23 cellular contexts compared by ENCODE assay signal in the genomic region with DNA sequence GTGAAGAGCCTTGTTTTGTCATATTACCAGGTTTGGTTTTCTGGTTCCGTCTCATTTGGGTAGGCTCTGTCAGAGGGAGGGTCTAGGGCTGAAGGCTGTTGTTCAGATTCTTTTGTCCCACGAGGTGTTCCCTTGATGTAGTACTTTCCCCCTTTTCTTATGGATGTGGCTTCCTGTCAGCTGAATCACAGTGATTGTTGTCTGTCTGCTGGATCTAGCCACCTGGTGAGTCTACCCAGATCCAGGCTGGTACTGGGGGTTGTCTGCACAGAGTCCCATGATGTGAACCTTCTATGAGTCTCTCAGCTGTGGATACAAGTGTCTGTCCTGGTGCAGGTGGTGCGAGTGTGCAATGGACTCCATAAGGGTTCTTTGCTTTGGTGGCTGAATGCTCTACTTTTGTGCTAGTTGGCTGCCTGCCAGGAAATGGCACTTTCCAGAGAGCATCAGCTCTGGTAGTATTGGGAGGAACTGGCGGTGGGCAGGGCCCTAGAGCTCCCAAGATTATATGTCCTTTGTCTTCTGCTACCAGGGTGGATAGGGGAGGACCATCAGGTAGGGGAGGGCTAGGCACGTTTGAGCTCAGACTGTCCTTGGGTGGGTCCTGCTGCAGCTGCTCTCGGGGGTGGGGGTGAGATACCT.
A peak's percentile ranks its signal among the peaks of the same experiment; 100 is the strongest.
DNase-seq lines count a peak whose midpoint lies in the region; ATAC-seq, FAIRE-seq and TF ChIP-seq lines count a peak whose summit lies in the region.
"Had no signal": no experiment of that assay in that cellular context is flagged by ENCODE, and none has a peak within 500 bp of the region (broad histone marks: within the 10 kb centered on the region; RNA-seq: fewer than 3 reads in every experiment).

No MANE protein-coding gene starts in this region.

- WGBS in HepG2 (ENCODE audit: low lambda C conversion rate): 3% methylated on average over 3 of the region's 6 CpGs
- 47% methylated on average over 3 of the region's 6 CpGs for WGBS in right lobe of liver (ENCODE audit: insufficient coverage, low coverage, low lambda C conversion rate, missing lambda C conversion rate)
- WGBS in heart left ventricle, 4 donors: 49 to 54% (median 51%) methylated on average over 6 of the region's 6 CpGs
- 70 to 72% methylated on average over 5 to 6 of the region's 6 CpGs for WGBS in thyroid gland, 2 donors

- H3K27ac ChIP-seq in HepG2 (ENCODE audit: extremely low read length, insufficient read depth, low read length) (no peak overlapping the region), right lobe of liver (no peak overlapping the region), heart left ventricle (peak overlapping the region in 8 of 12 donors; percentile 20 to 54 (median 32)), thyroid gland (no peak overlapping the region)
- H3K27ac ChIP-seq: parathyroid adenoma, transverse colon had no signal

- H3K79me2 ChIP-seq in HepG2 (ENCODE audit: insufficient read depth, low read length): no peaks in the 10 kb centered on the region
- H3K79me2 ChIP-seq: parathyroid adenoma had no signal

- POLR2A ChIA-PET in HepG2 (lab: Yijun Ruan, JAX): no interaction called here

- FAIRE-seq in HepG2 (lab: Jason Lieb, UNC): no peak
- FAIRE-seq: colon, GM18507, kidney had no signal

- no peak overlapping the region for H3K4me2 ChIP-seq in HepG2 (ENCODE audit: low read depth, low read length)

- TF ChIP-seq EP300 in HepG2 (IDR thresholded peaks at IDR 0.05; ENCODE audit: low read depth in 2 of 2, low read length in 2 of 2) (no peak), HepG2 (CRISPR knock-in tag; IDR thresholded peaks at IDR 0.05; ENCODE audit: borderline replicate concordance) (no peak)

- no peaks in the 10 kb centered on the region for H3K36me3 ChIP-seq in HepG2 (replicated peaks in 1 of 2; ENCODE audit: control insufficient read depth in 1 of 2, insufficient read depth in 2 of 2, low read length in 2 of 2)
- H3K36me3 ChIP-seq in right lobe of liver: no peaks in the 10 kb centered on the region
- H3K36me3 ChIP-seq in heart left ventricle: peaks cover 0 to 1% (median 0%) of the 10 kb centered on the region in 9 donors
- no peaks in the 10 kb centered on the region for H3K36me3 ChIP-seq in thyroid gland
- H3K36me3 ChIP-seq: transverse colon had no signal

- H3K27me3 Mint-ChIP-seq in T-helper 17 cell: peaks cover 5% of the 10 kb centered on the region

- H3K9ac ChIP-seq in HepG2 (ENCODE audit: insufficient read depth, low read depth, low read length): no peak overlapping the region
- H3K9ac ChIP-seq: parathyroid adenoma had no signal

- H3K27me3 ChIP-seq in HepG2 (ENCODE audit: control insufficient read depth in 1 of 2, insufficient read depth in 2 of 2, low read length in 2 of 2) (no peaks in the 10 kb centered on the region), right lobe of liver (no peaks in the 10 kb centered on the region), heart left ventricle (no peaks in the 10 kb centered on the region), thyroid gland (no peaks in the 10 kb centered on the region)
- H3K27me3 ChIP-seq: transverse colon had no signal

- no peak overlapping the region for H3K27ac Mint-ChIP-seq in T-helper 17 cell
- H3K27ac Mint-ChIP-seq: activated naive CD8-positive, alpha-beta T cell; naive thymus-derived CD8-positive, alpha-beta T cell; stimulated activated naive CD8-positive, alpha-beta T cell treated with anti-CD3 and anti-CD28 coated beads, Interleukin-15, Interleukin-2, amounts not matched to agents 100 ng/mL and 50 ng/mL, for 24 hours had no signal

- TF ChIP-seq POLR2A in HepG2 (IDR thresholded peaks at IDR 0.05; ENCODE audit: insufficient read depth in 1 of 2, low read depth in 2 of 2, low read length in 2 of 2) (no peak), right lobe of liver (IDR thresholded peaks at IDR 0.05) (no peak), heart left ventricle (IDR thresholded peaks at IDR 0.05) (no peak), thyroid gland (IDR thresholded peaks at IDR 0.05) (no peak)

- H3K4me3 Mint-ChIP-seq in T-helper 17 cell: no peak overlapping the region
- H3K4me3 Mint-ChIP-seq: activated naive CD8-positive, alpha-beta T cell; CD4-positive, alpha-beta memory T cell; naive thymus-derived CD8-positive, alpha-beta T cell; stimulated activated naive CD8-positive, alpha-beta T cell treated with anti-CD3 and anti-CD28 coated beads, Interleukin-15, Interleukin-2, amounts not matched to agents 100 ng/mL and 50 ng/mL, for 24 hours had no signal

- CTCF ChIA-PET in HepG2 (lab: Yijun Ruan, JAX; ENCODE audit: low intra/inter-chr PET ratio, low total read pairs): no interaction called here

- no peak overlapping the region for H2AFZ ChIP-seq in HepG2 (ENCODE audit: low read length)
- H2AFZ ChIP-seq: parathyroid adenoma had no signal

- no peaks in the 10 kb centered on the region for H3K36me3 Mint-ChIP-seq in T-helper 17 cell (ENCODE audit: low read depth)
- H3K36me3 Mint-ChIP-seq: activated naive CD8-positive, alpha-beta T cell; CD4-positive, alpha-beta memory T cell; naive thymus-derived CD8-positive, alpha-beta T cell had no signal

- no peak for TF ChIP-seq CTCF in HepG2 (CRISPR knock-in tag; IDR thresholded peaks at IDR 0.05)
- TF ChIP-seq CTCF in right lobe of liver (IDR thresholded peaks at IDR 0.05): no peak
- no peak for TF ChIP-seq CTCF in heart left ventricle (IDR thresholded peaks at IDR 0.05)
- no peak for TF ChIP-seq CTCF in thyroid gland (IDR thresholded peaks at IDR 0.05)

- intact Hi-C loops in HepG2 (cut with micrococcal nuclease; ENCODE audit: unreplicated experiment): no loop called here
- intact Hi-C loops in right lobe of liver (cut with DNase I): no loop called here
- intact Hi-C loops in heart left ventricle (cut with DNase I): no loop called here
- intact Hi-C loops in thyroid gland (cut with DNase I): no loop called here

- no peaks in the 10 kb centered on the region for H3K4me1 ChIP-seq in HepG2 (ENCODE audit: insufficient read depth, low read length)
- no peaks in the 10 kb centered on the region for H3K4me1 ChIP-seq in right lobe of liver
- H3K4me1 ChIP-seq in heart left ventricle: peaks cover 0 to 46% (median 8%) of the 10 kb centered on the region in 12 donors
- peaks cover 0 to 6% of the 10 kb centered on the region in 2 donors for H3K4me1 ChIP-seq in thyroid gland
- H3K4me1 ChIP-seq: parathyroid adenoma, transverse colon had no signal

- H3K9me3 ChIP-seq in HepG2 (ENCODE audit: low read length) (no peaks in the 10 kb centered on the region), right lobe of liver (no peaks in the 10 kb centered on the region), heart left ventricle (no peaks in the 10 kb centered on the region), thyroid gland (no peaks in the 10 kb centered on the region), T-helper 17 cell (ENCODE audit: control insufficient read depth, low read length, poor library complexity, severe bottlenecking) (no peaks in the 10 kb centered on the region)
- H3K9me3 ChIP-seq: transverse colon had no signal

- H4K20me1 ChIP-seq in HepG2 (ENCODE audit: insufficient read depth, low read length): no peaks in the 10 kb centered on the region

- DNase-seq in HepG2 (ENCODE audit: low spot score) (no peak), right lobe of liver (no peak), NCI-H510A (lab: John Stamatoyannopoulos, UW) (peak; percentile 57), heart left ventricle (peak in 3 of 5 donors; percentile 24 to 58 (median 49)), thyroid gland (peak; percentile 41 to 44), T-helper 17 cell (no peak), NCI-H1417 treated with DMSO at 0.1 percent for 48 hours (lab: John Stamatoyannopoulos, UW) (no peak)
- DNase-seq: activated CD8-positive, alpha-beta memory T cell treated with anti-CD3 and anti-CD28 coated beads for 24 hours; activated T-cell treated with anti-CD3 and anti-CD28 coated beads, Interleukin-2, amount 50 U/mL, for 48 hours; CD4-positive, alpha-beta memory T cell; kidney; naive thymus-derived CD8-positive, alpha-beta T cell; NCI-H1436 treated with DMSO at 0.1 percent for 48 hours; NCI-H2227 treated with DMSO at 0.1 percent for 48 hours; OCI-M1; T-helper 2 cell; transverse colon had no signal

- no peak for TF ChIP-seq RAD21 in HepG2 (CRISPR knock-in tag; IDR thresholded peaks at IDR 0.05)

- no peaks in the 10 kb centered on the region for H3K4me1 Mint-ChIP-seq in T-helper 17 cell
- H3K4me1 Mint-ChIP-seq: CD4-positive, alpha-beta memory T cell; naive thymus-derived CD8-positive, alpha-beta T cell had no signal

- ATAC-seq in HepG2 (no peak), right lobe of liver (no peak), heart left ventricle (peak; percentile 31 to 61 (median 43)), T-helper 17 cell (no peak)
- no peak for ATAC-seq in activated CD4-positive, CD25-positive, alpha-beta regulatory T cell treated with anti-CD3 and anti-CD28 coated beads, Interleukin-2, amount 50 U/mL, for 24 hours
- ATAC-seq: naive thymus-derived CD8-positive, alpha-beta T cell had no signal

- no TSS peak for BruUV-seq in HepG2 (replicated peaks; lab: Mats Ljungman, UMichigan)

- in situ Hi-C loops in HepG2 (cut with HindIII; ENCODE audit: extremely low pct_ligation_motif_present, low pct_unique_long_range_greater_than_20kb): no loop called here

- H3K4me3 ChIP-seq in HepG2 (replicated peaks in 1 of 3; ENCODE audit: insufficient read depth in 1 of 3, low read depth in 2 of 3, low read length in 3 of 3) (no peak overlapping the region), right lobe of liver (no peak overlapping the region), heart left ventricle (no peak overlapping the region), thyroid gland (replicated peaks in 1 of 3) (no peak overlapping the region)
- H3K4me3 ChIP-seq: transverse colon had no signal

TF ChIP-seq in HepG2, 621 proteins besides CTCF, POLR2A, EP300 and RAD21:
- TF ChIP-seq ZNF260 (CRISPR knock-in tag; IDR thresholded peaks at IDR 0.05; ENCODE audit: borderline replicate concordance, low read depth): no peak
- TF ChIP-seq LCORL (IDR thresholded peaks at IDR 0.05): peak; percentile 58; the same call in 1 of the 2 replicates
- no peak for TF ChIP-seq LCORL (CRISPR knock-in tag; IDR thresholded peaks at IDR 0.05)
- TF ChIP-seq SRY (CRISPR knock-in tag; IDR thresholded peaks at IDR 0.05): no peak

Comparison
In these comparisons a context has a peak if more than half of its experiments do, and no peak if none do; other contexts are left out.
1. ATAC-seq: peak in heart left ventricle (4 of 4); none in HepG2 (single experiment), right lobe of liver (0 of 4), T-helper 17 cell (single experiment) and activated CD4-positive, CD25-positive, alpha-beta regulatory T cell treated with anti-CD3 and anti-CD28 coated beads, Interleukin-2, amount 50 U/mL, for 24 hours (0 of 2).
2. DNase-seq: peak in NCI-H510A (single experiment), heart left ventricle (3 of 5) and thyroid gland (2 of 2); none in HepG2 (single experiment), right lobe of liver (0 of 3), T-helper 17 cell (0 of 3) and NCI-H1417 treated with DMSO at 0.1 percent for 48 hours (single experiment).
3. H3K27ac ChIP-seq: peak in heart left ventricle (8 of 12); none in HepG2 (single experiment), right lobe of liver (0 of 3) and thyroid gland (0 of 3).